Comparison of ENCODE assay signal across 1 cellular context in the genomic region with DNA sequence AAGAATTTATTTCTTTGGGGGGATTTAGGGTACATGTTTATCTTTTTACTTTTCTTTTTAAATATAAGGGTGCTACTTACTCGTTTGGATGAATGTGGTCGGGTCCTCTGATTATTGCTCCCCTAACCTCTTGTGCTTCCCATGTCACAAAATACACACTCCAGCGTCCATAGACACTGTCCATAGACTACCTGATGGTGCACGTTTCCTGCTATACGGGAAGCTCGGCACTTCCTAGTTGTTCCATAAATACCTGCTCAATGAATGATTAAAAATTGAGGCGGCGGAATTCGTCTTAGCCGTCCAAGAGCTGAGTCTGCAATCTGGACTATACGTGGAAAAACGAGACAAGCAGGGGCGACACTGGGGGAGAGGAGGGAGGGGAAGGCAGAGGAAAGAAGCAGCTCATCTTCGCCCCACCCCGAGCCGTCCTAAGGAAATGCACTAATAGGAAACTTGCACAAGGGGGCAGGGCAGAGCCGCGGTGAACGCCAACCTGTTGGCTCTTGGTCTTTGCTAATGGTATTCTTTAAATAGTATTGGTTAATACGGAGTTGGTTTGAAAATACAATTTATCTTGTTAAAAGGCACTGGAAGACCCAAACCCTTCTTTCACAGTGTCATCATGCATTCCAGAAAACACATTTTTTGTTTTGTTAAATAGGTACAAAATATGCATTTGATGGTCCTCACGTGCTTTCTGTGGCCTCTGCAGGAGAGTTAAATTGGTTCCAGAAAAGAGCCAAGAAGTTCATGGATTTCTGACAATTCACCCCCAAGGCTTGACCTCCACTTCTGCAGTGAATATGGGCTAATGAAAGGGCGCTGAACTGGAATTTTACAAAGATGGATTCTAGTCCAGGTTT.
TF ChIP-seq lines count a peak whose summit lies in the region.

No MANE protein-coding gene starts in this region.

TF ChIP-seq in HepG2, 621 proteins besides CTCF, POLR2A, EP300 and RAD21 (continued from another document):
- TF ChIP-seq, protein P1, sequence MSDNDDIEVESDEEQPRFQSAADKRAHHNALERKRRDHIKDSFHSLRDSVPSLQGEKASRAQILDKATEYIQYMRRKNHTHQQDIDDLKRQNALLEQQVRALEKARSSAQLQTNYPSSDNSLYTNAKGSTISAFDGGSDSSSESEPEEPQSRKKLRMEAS (IDR thresholded peaks at IDR 0.05), result no peak
- TF ChIP-seq SMC3 (IDR thresholded peaks at IDR 0.05; ENCODE audit: low read length) (peak; percentile 78), HMGXB4 (CRISPR knock-in tag; IDR thresholded peaks at IDR 0.05; ENCODE audit: borderline replicate concordance in 1 of 2, low read depth in 1 of 2) (0 out of 4 replicates have a peak, but pooled peaks of 1 of the 2 experiments have one; percentile 22), MXI1 (IDR thresholded peaks at IDR 0.05; ENCODE audit: borderline replicate concordance, low read depth, low read length) (no peak), ZNF260 (CRISPR knock-in tag; IDR thresholded peaks at IDR 0.05; ENCODE audit: borderline replicate concordance, low read depth) (no peak), FOXP1 (IDR thresholded peaks at IDR 0.05) (no peak), FOXP1 (CRISPR knock-in tag; IDR thresholded peaks at IDR 0.05) (no peak), BHLHE40 (IDR thresholded peaks at IDR 0.05; ENCODE audit: low read length) (0 out of 2 replicates have a peak, but pooled peaks have one; percentile 15), ZNF790 (CRISPR knock-in tag; IDR thresholded peaks at IDR 0.05; ENCODE audit: borderline replicate concordance) (no peak)
- TF ChIP-seq, protein P2, sequence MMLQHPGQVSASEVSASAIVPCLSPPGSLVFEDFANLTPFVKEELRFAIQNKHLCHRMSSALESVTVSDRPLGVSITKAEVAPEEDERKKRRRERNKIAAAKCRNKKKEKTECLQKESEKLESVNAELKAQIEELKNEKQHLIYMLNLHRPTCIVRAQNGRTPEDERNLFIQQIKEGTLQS (CRISPR knock-in tag; IDR thresholded peaks at IDR 0.05), result no peak
TF ChIP-seq in HepG2: peak in this region for 6.
